ENCODE assay signal across 8 cellular contexts in the genomic region with DNA sequence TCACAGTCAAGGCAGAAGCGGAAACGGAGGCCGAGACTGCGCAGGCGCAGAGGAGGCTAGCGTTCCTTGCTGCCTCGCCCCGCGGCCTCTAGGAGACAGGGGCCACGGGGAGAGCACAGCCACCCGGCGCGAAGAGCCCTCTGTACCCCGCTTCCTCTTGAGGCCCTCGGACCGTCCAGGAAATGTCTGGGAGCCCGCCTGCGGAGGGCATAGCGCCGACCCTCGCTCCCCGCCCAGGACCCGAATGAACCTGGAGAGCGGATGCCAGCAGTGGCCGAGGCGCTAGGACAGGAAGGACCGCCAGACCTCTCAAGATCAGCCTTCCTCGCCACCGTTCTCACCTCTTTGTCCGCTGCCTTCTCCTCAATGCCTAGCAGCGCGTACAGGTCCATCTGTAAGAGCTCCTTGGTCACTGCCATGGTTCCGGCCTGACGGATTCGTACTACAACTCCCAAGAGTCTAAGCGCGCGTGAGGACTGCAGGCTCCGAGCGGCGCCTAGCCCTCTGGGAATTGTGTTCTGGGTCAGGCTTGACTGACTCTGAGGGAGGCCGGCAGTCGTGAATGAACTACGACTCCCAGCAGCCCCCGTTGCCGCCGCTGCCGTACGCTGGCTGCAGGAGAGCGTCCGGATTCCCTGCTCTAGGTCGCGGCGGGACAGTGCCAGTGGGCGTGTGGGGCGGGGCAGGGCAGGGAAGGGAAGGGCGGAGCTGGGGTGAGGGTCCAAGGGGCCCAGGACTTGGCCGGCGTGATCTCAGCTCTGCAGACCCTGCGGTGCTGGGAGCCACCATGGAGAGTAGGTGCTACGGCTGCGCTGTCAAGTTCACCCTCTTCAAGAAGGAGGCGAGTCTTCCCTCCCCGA. TPM values are rescaled to one million over a fixed set of nuclear protein-coding genes. Genes with fewer than 3 reads are reported as not detected.
A peak's percentile ranks its signal among the peaks of the same experiment; 100 is the strongest.
DNase-seq lines count a peak whose midpoint lies in the region; ATAC-seq and TF ChIP-seq lines count a peak whose summit lies in the region.

TSS of gene DNAJC17 (minus strand) at position 446 of the 860 bp plus-strand sequence. CDS start at position 419, 27 bp downstream.
TSS of gene ZFYVE19 (plus strand) at position 62 of the 860 bp plus-strand sequence. CDS start at position 563, 501 bp downstream.

- H3K36me3 ChIP-seq in BLaER1 (peaks cover 22% of the 10 kb centered on the region; the same call in 1 of the 2 replicates), colonic mucosa (no peaks in the 10 kb centered on the region)

- peak within 1 kb of the TSS; percentile 92 for H3K27ac ChIP-seq in BLaER1
- H3K27ac ChIP-seq in colonic mucosa: peak within 1 kb of the TSS; percentile 96
- H3K27ac ChIP-seq in layer of hippocampus (ENCODE audit: low read depth, low read length): peak within 1 kb of the TSS; percentile 95

- H3K4me3 ChIP-seq in BLaER1 (peak within 1 kb of the TSS; percentile 82), colonic mucosa (peak within 1 kb of the TSS; percentile 97)

- DNase-seq in GM19240 (ENCODE audit: insufficient read length, low spot score): peak; percentile 81
- peak; percentile 96 to 99 for DNase-seq in NCI-H526 (lab: John Stamatoyannopoulos, UW)
- peak; percentile 97 for DNase-seq in activated CD4-positive, alpha-beta T cell treated with anti-CD3 and anti-CD28 coated beads for 48 hours
- peak; percentile 98 for DNase-seq in colonic mucosa
- peak; percentile 92 to 94 for DNase-seq in stimulated activated CD4-positive, alpha-beta T cell treated with anti-CD3 and anti-CD28 coated beads, Interleukin-1b, Interleukin-23, amount 100 ng/mL, for 4 hours (ENCODE audit: low read depth in 2 of 2)

- peaks cover 25% of the 10 kb centered on the region for H3K4me1 ChIP-seq in BLaER1
- peaks cover 7% of the 10 kb centered on the region for H3K4me1 ChIP-seq in colonic mucosa

- intact Hi-C loops in colonic mucosa (cut with DNase I): no loop called here

- TF ChIP-seq CTCF in colonic mucosa (IDR thresholded peaks at IDR 0.05): no peak

- no peaks in the 10 kb centered on the region for H3K27me3 ChIP-seq in BLaER1
- no peaks in the 10 kb centered on the region for H3K27me3 ChIP-seq in colonic mucosa
- H3K27me3 ChIP-seq in layer of hippocampus (ENCODE audit: control insufficient read depth, insufficient read depth, low read length): no peaks in the 10 kb centered on the region

- ATAC-seq in HG03460 (IDR thresholded peaks at IDR 0.05; ENCODE audit: unreplicated experiment): peak; percentile 88

- H4K20me1 ChIP-seq in BLaER1: no peaks in the 10 kb centered on the region

- H3K9ac ChIP-seq in BLaER1: peak within 1 kb of the TSS; percentile 92
- peak within 1 kb of the TSS; percentile 91 to 98 for H3K9ac ChIP-seq in colonic mucosa (ENCODE audit: low read depth in 2 of 2, low read length in 2 of 2)

- H3K4me2 ChIP-seq in BLaER1: peak within 1 kb of the TSS; percentile 89

- H3K9me3 ChIP-seq in BLaER1 (no peaks in the 10 kb centered on the region), colonic mucosa (no peaks in the 10 kb centered on the region)

RNA-seq across cellular contexts. Expression of gene DNAJC17, which starts in this region (rescaled TPM):
- total RNA-seq in colonic mucosa: 10 to 100 TPM; 38.1 to 48.0 TPM

RNA-seq across cellular contexts. Expression of gene ZFYVE19, which starts in this region (rescaled TPM):
- 10 to 100 TPM; 22.9 to 27.9 TPM for total RNA-seq in colonic mucosa

Comparison
In these comparisons a context has a peak if more than half of its experiments do, and no peak if none do; other contexts are left out.
1. Peak in every context shown above with its lines: DNase-seq, ATAC-seq, H3K4me3 ChIP-seq and H3K27ac ChIP-seq.